Comparison of ENCODE assay signal across 8 cellular contexts in the genomic region with DNA sequence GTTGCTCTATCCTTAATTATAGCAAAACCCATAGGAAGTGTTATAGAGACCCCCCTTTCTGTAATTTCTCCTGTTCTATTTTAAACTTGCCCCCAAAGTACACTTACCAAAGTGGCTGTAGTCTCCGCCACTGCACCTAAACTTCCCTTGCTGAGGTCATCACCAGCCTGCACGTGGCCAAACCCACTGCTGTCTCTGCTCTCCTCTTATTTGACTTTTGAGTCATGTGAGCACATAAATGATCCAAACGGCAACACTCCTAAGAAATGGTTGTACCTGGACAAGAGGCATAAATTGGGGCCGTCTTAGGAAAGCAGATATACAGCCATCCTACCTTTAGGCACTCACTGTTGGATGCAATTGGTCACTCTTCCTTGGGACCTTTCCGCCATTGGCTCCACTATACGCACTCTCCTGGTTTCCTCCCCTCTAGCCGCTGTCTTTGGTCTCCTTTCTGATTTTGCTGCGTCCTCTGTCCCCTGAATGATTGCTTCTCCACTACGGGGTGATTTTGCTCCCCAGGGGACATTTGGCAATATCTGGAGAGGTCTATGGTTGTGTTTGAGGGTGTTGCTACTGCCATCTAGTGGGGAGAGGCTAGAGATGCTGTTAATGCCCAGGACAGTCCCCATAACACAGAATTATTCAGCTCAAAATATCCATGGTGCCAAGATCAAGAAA. TPM values are rescaled to one million over a fixed set of nuclear protein-coding genes. Genes with fewer than 3 reads are reported as not detected.
DNase-seq lines count a peak whose midpoint lies in the region; ATAC-seq, FAIRE-seq and TF ChIP-seq lines count a peak whose summit lies in the region.

No MANE protein-coding gene starts in this region.

- no peaks in the 10 kb centered on the region for H3K9me3 Mint-ChIP-seq in stimulated activated effector memory CD8-positive, alpha-beta T cell treated with anti-CD3 and anti-CD28 coated beads, Interleukin-12 subunit alpha, Interleukin-12 subunit beta, amount 100 ng/mL, for 72 hours

- H3K27ac Mint-ChIP-seq in stimulated activated effector memory CD8-positive, alpha-beta T cell treated with anti-CD3 and anti-CD28 coated beads, Interleukin-12 subunit alpha, Interleukin-12 subunit beta, amount 100 ng/mL, for 72 hours = no peak overlapping the region

- H3K79me2 ChIP-seq in GM12878 (ENCODE audit: control insufficient read depth, insufficient read depth, low read length) = no peaks in the 10 kb centered on the region

- TF ChIP-seq POLR2A in GM12878 (IDR thresholded peaks at IDR 0.05; ENCODE audit: low read depth, low read length) = no peak

- peak; percentile 92 for FAIRE-seq in GM12878 (lab: Jason Lieb, UNC)

- TF ChIP-seq CTCF in AG09309 (IDR thresholded peaks at IDR 0.05; ENCODE audit: control insufficient read depth, insufficient read depth, low read depth, low read length, missing control alignments) = peak; percentile 87
- TF ChIP-seq CTCF in GM12872 (IDR thresholded peaks at IDR 0.05; ENCODE audit: insufficient read depth, low read depth, low read length) = peak; percentile 90
- peak; percentile 81 for TF ChIP-seq CTCF in LNCAP (IDR thresholded peaks at IDR 0.05)
- TF ChIP-seq CTCF in GM12878 (IDR thresholded peaks at IDR 0.05 in 2 of 3, conservative IDR thresholded peaks at IDR 0.05 in 1 of 3; ENCODE audit: control insufficient read depth in 2 of 3, extremely low read depth in 1 of 3, insufficient read depth in 1 of 3, low read depth in 3 of 3, low read length in 3 of 3) = peak; percentile 83 to 87 (median 86)

- no peak overlapping the region for H3K27ac ChIP-seq in GM12878 (ENCODE audit: control insufficient read depth, insufficient read depth)

- in situ Hi-C loops in GM12878 (cut with MboI) = loop anchor here (10.0 kb wide), 1 partner anchor 344 kb away; no protein-coding TSS in a partner anchor

- POLR2A ChIA-PET in GM12878 (lab: Charles Lee) = no interaction called here

- H3K4me3 ChIP-seq in AG09309 (ENCODE audit: control insufficient read depth, low read depth, low read length) = no peak overlapping the region
- H3K4me3 ChIP-seq in GM12878 = no peak overlapping the region

- H3K4me1 Mint-ChIP-seq in stimulated activated effector memory CD8-positive, alpha-beta T cell treated with anti-CD3 and anti-CD28 coated beads, Interleukin-12 subunit alpha, Interleukin-12 subunit beta, amount 100 ng/mL, for 72 hours = no peaks in the 10 kb centered on the region

- no peaks in the 10 kb centered on the region for H3K36me3 ChIP-seq in GM12878 (ENCODE audit: control insufficient read depth in 2 of 2, insufficient read depth in 2 of 2, low read length in 1 of 2)

- peak; percentile 18 for DNase-seq in AG09309 (ENCODE audit: low read depth)
- DNase-seq in SIG-M5 treated with dmso at 0.1 percent for 504 hours (lab: John Stamatoyannopoulos, UW; ENCODE audit: unreplicated experiment) = peak; percentile 82
- DNase-seq in GM12878 (ENCODE audit: low read depth, low spot score) = no peak
- peak; percentile 80 for DNase-seq in iPS-NIHi11 (ENCODE audit: low spot score)
- peak in 1 of 2 donors; percentile 54 for DNase-seq in stimulated activated effector memory CD8-positive, alpha-beta T cell treated with anti-CD3 and anti-CD28 coated beads, Interleukin-12 subunit alpha, Interleukin-12 subunit beta, amount 100 ng/mL, for 72 hours (ENCODE audit: low spot score in 2 of 2)

- CTCF ChIA-PET in GM12878 (lab: Yijun Ruan, JAX) = interaction anchor here (0.5 to 5.3 kb wide), 22 partner anchors 9 to 334 kb away, joined by 3 to 54 read pairs (median 4); no protein-coding TSS in a partner anchor

- H3K4me2 ChIP-seq in GM12878 (ENCODE audit: control insufficient read depth, insufficient read depth) = no peak overlapping the region

- H4K20me1 ChIP-seq in GM12878 (ENCODE audit: control insufficient read depth, insufficient read depth) = no peaks in the 10 kb centered on the region

- peak; percentile 68 for TF ChIP-seq RAD21 in GM12878 (IDR thresholded peaks at IDR 0.05; ENCODE audit: insufficient read depth, low read depth, low read length)

- RAD21 ChIA-PET in GM12878 (lab: Charles Lee; ENCODE audit: unreplicated experiment) = interaction anchor here (0.6 to 1.0 kb wide), 8 partner anchors 17 to 259 kb away, joined by 3 to 9 read pairs (median 3); no protein-coding TSS in a partner anchor

- H2AFZ ChIP-seq in GM12878 (ENCODE audit: control insufficient read depth, low read depth, low read length) = no peak overlapping the region

- H3K36me3 Mint-ChIP-seq in stimulated activated effector memory CD8-positive, alpha-beta T cell treated with anti-CD3 and anti-CD28 coated beads, Interleukin-12 subunit alpha, Interleukin-12 subunit beta, amount 100 ng/mL, for 72 hours = no peaks in the 10 kb centered on the region

- no peak for TF ChIP-seq EP300 in GM12878 (IDR thresholded peaks at IDR 0.05; ENCODE audit: borderline replicate concordance in 1 of 2, control insufficient read depth in 1 of 2, low read depth in 2 of 2, low read length in 2 of 2)

- no peak overlapping the region for H3K9ac ChIP-seq in GM12878 (ENCODE audit: control insufficient read depth, insufficient read depth, low read length)

- BruUV-seq in GM12878 (replicated peaks; lab: Mats Ljungman, UMichigan) = no TSS peak

- peak; percentile 96 for ATAC-seq in GM12878
- ATAC-seq in stimulated activated effector memory CD8-positive, alpha-beta T cell treated with anti-CD3 and anti-CD28 coated beads, Interleukin-12 subunit alpha, Interleukin-12 subunit beta, amount 100 ng/mL, for 72 hours = peak; percentile 78
- no peak for ATAC-seq in HG02623 (IDR thresholded peaks at IDR 0.05; ENCODE audit: unreplicated experiment)

- H3K4me1 ChIP-seq in GM12878 (ENCODE audit: control insufficient read depth, insufficient read depth, low read length) = no peaks in the 10 kb centered on the region

- H3K9me3 ChIP-seq in GM12878 (replicated peaks; ENCODE audit: control insufficient read depth, insufficient read depth, low read length) = no peaks in the 10 kb centered on the region

- peaks cover 0 to 5% of the 10 kb centered on the region in 2 experiments; a peak in 3 of 4 replicates for H3K27me3 ChIP-seq in GM12878 (replicated peaks in 1 of 2; ENCODE audit: control insufficient read depth in 2 of 2, insufficient read depth in 2 of 2, low read length in 1 of 2)

- no peak overlapping the region for H3K4me3 Mint-ChIP-seq in stimulated activated effector memory CD8-positive, alpha-beta T cell treated with anti-CD3 and anti-CD28 coated beads, Interleukin-12 subunit alpha, Interleukin-12 subunit beta, amount 100 ng/mL, for 72 hours

- WGBS in GM12878 (ENCODE audit: insufficient coverage, insufficient replicate concordance, low lambda C conversion rate, missing lambda C conversion rate) = 26% methylated on average over 9 of the region's 9 CpGs

- SMC1A ChIA-PET in GM12878 (lab: Charles Lee; ENCODE audit: uncharacterized antibody, unreplicated experiment) = interaction anchor here (0.6 to 1.8 kb wide), 8 partner anchors 17 to 1002 kb away, joined by 3 to 6 read pairs (median 3); partner anchors contain the start of gene IL36G

- intact Hi-C loops in GM12878 (cut with micrococcal nuclease; ENCODE audit: unreplicated experiment) = loop anchor here (1.0 to 5.0 kb wide), 2 partner anchors 209 to 356 kb away; no protein-coding TSS in a partner anchor

RNA-seq across cellular contexts. Expression of gene IL36G, which starts 19.2 kb away (rescaled TPM):
- total RNA-seq in GM12878 (2013; cell fraction: nucleolus; rRNA removed) = not detected in 2 replicates
- total RNA-seq in GM12878 (2014; rRNA removed) = not detected in 2 replicates
- not detected in 2 replicates for total RNA-seq in GM12878 (2014; rRNA removed; fragmentation: Illumina TruSeq; extraction: Trizol)
- total RNA-seq in GM12878 (2021) = not detected in 2 replicates
- not detected for polyA plus RNA-seq in GM12878 (2011; ENCODE audit: low read depth)
- polyA plus RNA-seq in GM12878 (2011; rRNA removed) = 0.17 TPM in 1 of 2 replicates, not detected in the other
- not detected in 2 replicates for polyA plus RNA-seq in GM12878 (2011; cell fraction: cytosol; rRNA removed)
- 0.26 and 0.79 TPM in 2 replicates for polyA plus RNA-seq in GM12878 (2011; cell fraction: nucleus; rRNA removed)
- polyA plus RNA-seq in GM12878 (2012) = 0.13 TPM in 1 of 2 replicates, not detected in the other
- polyA plus RNA-seq in GM12878 (2014; fragmentation: Illumina TruSeq; extraction: Trizol) = not detected in 2 replicates
- under 1 TPM in 1 of 2 experiments, not detected in 1; 0.10 TPM for polyA plus RNA-seq in GM12878 (2014; fragmentation: Nextera tagmentation; extraction: Ambion mirVana)
- 0.37 TPM in 1 of 2 replicates, not detected in the other for polyA plus RNA-seq in GM12878 (2014; rRNA removed)
- not detected for polyA plus RNA-seq in GM12878 (2016; fragmentation: Nextera tagmentation; extraction: Ambion mirVana)
- polyA minus RNA-seq in GM12878 (2011; rRNA and poly(A)+ RNA removed) = not detected in 2 replicates
- polyA minus RNA-seq in GM12878 (2011; cell fraction: cytosol; rRNA and poly(A)+ RNA removed) = not detected in 2 replicates
- not detected in 2 replicates for polyA minus RNA-seq in GM12878 (2011; cell fraction: nucleus; rRNA and poly(A)+ RNA removed)

RNA-seq across cellular contexts. Expression of gene IL36A, which starts 46.7 kb away (rescaled TPM):
- total RNA-seq in GM12878 (2013; cell fraction: nucleolus; rRNA removed) = not detected in 2 replicates
- not detected in 2 replicates for total RNA-seq in GM12878 (2014; rRNA removed)
- not detected in 2 replicates for total RNA-seq in GM12878 (2014; rRNA removed; fragmentation: Illumina TruSeq; extraction: Trizol)
- total RNA-seq in GM12878 (2021) = not detected in 2 replicates
- polyA plus RNA-seq in GM12878 (2011; ENCODE audit: low read depth) = not detected
- not detected in 2 replicates for polyA plus RNA-seq in GM12878 (2011; rRNA removed)
- not detected in 2 replicates for polyA plus RNA-seq in GM12878 (2011; cell fraction: cytosol; rRNA removed)
- not detected in 2 replicates for polyA plus RNA-seq in GM12878 (2011; cell fraction: nucleus; rRNA removed)
- polyA plus RNA-seq in GM12878 (2012) = not detected in 2 replicates
- polyA plus RNA-seq in GM12878 (2014; fragmentation: Illumina TruSeq; extraction: Trizol) = not detected in 2 replicates
- not detected for polyA plus RNA-seq in GM12878 (2014; fragmentation: Nextera tagmentation; extraction: Ambion mirVana)
- not detected in 2 replicates for polyA plus RNA-seq in GM12878 (2014; rRNA removed)
- polyA plus RNA-seq in GM12878 (2016; fragmentation: Nextera tagmentation; extraction: Ambion mirVana) = not detected
- polyA minus RNA-seq in GM12878 (2011; rRNA and poly(A)+ RNA removed) = not detected in 2 replicates
- not detected in 2 replicates for polyA minus RNA-seq in GM12878 (2011; cell fraction: cytosol; rRNA and poly(A)+ RNA removed)
- not detected in 2 replicates for polyA minus RNA-seq in GM12878 (2011; cell fraction: nucleus; rRNA and poly(A)+ RNA removed)

RNA-seq across cellular contexts. Expression of gene IL37, which starts 47.6 kb away (rescaled TPM):
- 1.3 TPM in 1 of 2 replicates, not detected in the other for total RNA-seq in GM12878 (2013; cell fraction: nucleolus; rRNA removed)
- total RNA-seq in GM12878 (2014; rRNA removed) (not detected in 2 replicates), GM12878 (2014; rRNA removed; fragmentation: Illumina TruSeq; extraction: Trizol) (not detected in 2 replicates), GM12878 (2021) (not detected in 2 replicates)
- not detected for polyA plus RNA-seq in GM12878 (2011; ENCODE audit: low read depth)
- polyA plus RNA-seq in GM12878 (2011; rRNA removed) (not detected in 2 replicates), GM12878 (2014; fragmentation: Illumina TruSeq; extraction: Trizol) (0.41 TPM in 1 of 2 replicates, not detected in the other), GM12878 (2014; fragmentation: Nextera tagmentation; extraction: Ambion mirVana) (not detected), GM12878 (2014; rRNA removed) (0.54 TPM in 1 of 2 replicates, not detected in the other), GM12878 (2016; fragmentation: Nextera tagmentation; extraction: Ambion mirVana) (not detected)
- not detected in 2 replicates for polyA plus RNA-seq in GM12878 (2011; cell fraction: cytosol; rRNA removed)
- 0.26 and 0.60 TPM in 2 replicates for polyA plus RNA-seq in GM12878 (2011; cell fraction: nucleus; rRNA removed)
- polyA plus RNA-seq in GM12878 (2012) = 0.17 TPM in 1 of 2 replicates, not detected in the other
- polyA minus RNA-seq in GM12878 (2011; rRNA and poly(A)+ RNA removed) = not detected in 2 replicates
- not detected in 2 replicates for polyA minus RNA-seq in GM12878 (2011; cell fraction: cytosol; rRNA and poly(A)+ RNA removed)
- not detected in 2 replicates for polyA minus RNA-seq in GM12878 (2011; cell fraction: nucleus; rRNA and poly(A)+ RNA removed)
